ENCODE assay signal across 8 cellular contexts in the genomic region with DNA sequence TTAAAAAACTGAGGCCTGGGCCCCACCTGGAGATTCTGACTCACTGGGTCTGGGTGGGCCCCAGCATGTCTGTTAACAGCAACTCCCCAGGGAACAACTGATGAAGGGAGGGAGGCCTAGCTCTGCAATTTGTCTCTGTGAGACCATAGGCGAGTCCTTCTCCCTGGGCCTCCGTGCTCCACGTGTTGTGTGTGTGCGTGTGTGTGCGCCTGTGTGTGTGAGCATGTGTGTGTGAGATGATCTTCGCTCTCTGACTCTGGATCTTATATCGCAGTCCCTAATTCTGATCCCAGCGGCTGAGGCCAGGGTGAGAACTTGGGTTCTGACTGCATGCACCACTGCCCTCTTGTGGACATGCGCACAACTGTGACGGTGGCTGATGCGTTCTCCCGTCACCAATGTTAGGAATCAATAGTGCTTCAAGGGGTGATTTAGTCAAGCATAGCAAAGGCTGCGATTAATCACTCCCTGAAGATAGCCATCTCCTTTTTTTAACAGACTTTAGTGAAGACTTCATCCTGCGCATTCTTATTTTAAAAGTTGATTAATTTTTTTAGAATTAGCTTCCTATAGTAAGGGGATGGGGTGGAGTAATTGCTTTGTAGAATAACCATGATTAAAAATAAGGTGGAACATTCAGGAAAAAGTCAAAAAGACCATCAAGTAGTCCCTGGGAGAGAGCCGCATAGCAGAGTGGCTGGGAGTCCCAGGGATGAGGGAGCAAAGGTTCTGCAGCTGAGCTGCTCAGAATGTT.
DNase-seq lines count a peak whose midpoint lies in the region; ATAC-seq and TF ChIP-seq lines count a peak whose summit lies in the region.

No MANE protein-coding gene starts in this region.

- POLR2A ChIA-PET in naive thymus-derived CD4-positive, alpha-beta T cell (lab: Charles Lee): interaction anchor here (0.6 kb wide), 1 partner anchor 60 kb away, joined by 3 read pairs; no protein-coding TSS in a partner anchor

- H3K4me3 Mint-ChIP-seq in naive thymus-derived CD4-positive, alpha-beta T cell: peak overlapping the region in 2 of 10 donors; percentile 27 to 59
- H3K4me3 Mint-ChIP-seq in stimulated activated effector memory CD8-positive, alpha-beta T cell treated with anti-CD3 and anti-CD28 coated beads, Interleukin-12 subunit alpha, Interleukin-12 subunit beta, amount 100 ng/mL, for 72 hours: peak overlapping the region; percentile 5

- H3K27me3 ChIP-seq in naive thymus-derived CD4-positive, alpha-beta T cell (ENCODE audit: control insufficient read depth in 2 of 2, insufficient read depth in 2 of 2, low read length in 2 of 2): no peaks in the 10 kb centered on the region

- peaks cover 0 to 4% of the 10 kb centered on the region in 2 donors for H3K4me1 ChIP-seq in naive thymus-derived CD4-positive, alpha-beta T cell (ENCODE audit: control insufficient read depth in 2 of 2, insufficient read depth in 2 of 2, low read length in 2 of 2)

- TF ChIP-seq CTCF in GM20000 (IDR thresholded peaks at IDR 0.05; ENCODE audit: extremely low read depth, missing control alignments) (peak; percentile 80), epithelial cell of proximal tubule (conservative IDR thresholded peaks at IDR 0.05; ENCODE audit: low read depth, low read length) (peak; percentile 85)

- no peaks in the 10 kb centered on the region for H3K9me3 ChIP-seq in naive thymus-derived CD4-positive, alpha-beta T cell (ENCODE audit: control insufficient read depth in 2 of 3, low read length in 3 of 3)

- H3K27ac Mint-ChIP-seq in naive thymus-derived CD4-positive, alpha-beta T cell: peak overlapping the region in 5 of 9 donors; percentile 21 to 81 (median 55)
- H3K27ac Mint-ChIP-seq in stimulated activated effector memory CD8-positive, alpha-beta T cell treated with anti-CD3 and anti-CD28 coated beads, Interleukin-12 subunit alpha, Interleukin-12 subunit beta, amount 100 ng/mL, for 72 hours: peak overlapping the region; percentile 20

- no peak overlapping the region for H3K4me3 ChIP-seq in epithelial cell of proximal tubule (ENCODE audit: low read depth, low read length)
- H3K4me3 ChIP-seq in naive thymus-derived CD4-positive, alpha-beta T cell (ENCODE audit: low read length): no peak overlapping the region

- DNase-seq in CMK (ENCODE audit: low read depth) (peak; percentile 64), GM20000 (ENCODE audit: low spot score) (peak; percentile 75), HS-27A (ENCODE audit: low read depth) (peak; percentile 63), NOMO-1 treated with dmso at 0.1 percent for 144 hours (lab: John Stamatoyannopoulos, UW; ENCODE audit: unreplicated experiment) (peak; percentile 43), epithelial cell of proximal tubule (ENCODE audit: low read depth) (peak; percentile 16)
- DNase-seq in activated CD8-positive, alpha-beta memory T cell treated with anti-CD3 and anti-CD28 coated beads, Interleukin-2, amount 50 U/mL, for 1 hour (ENCODE audit: extremely low read depth): peak; percentile 55
- DNase-seq in naive thymus-derived CD4-positive, alpha-beta T cell: peak; percentile 50 to 74 (median 70)
- DNase-seq in stimulated activated effector memory CD8-positive, alpha-beta T cell treated with anti-CD3 and anti-CD28 coated beads, Interleukin-12 subunit alpha, Interleukin-12 subunit beta, amount 100 ng/mL, for 72 hours (ENCODE audit: low spot score in 2 of 2): peak; percentile 67 to 88

- H3K36me3 Mint-ChIP-seq in naive thymus-derived CD4-positive, alpha-beta T cell: no peaks in the 10 kb centered on the region
- no peaks in the 10 kb centered on the region for H3K36me3 Mint-ChIP-seq in stimulated activated effector memory CD8-positive, alpha-beta T cell treated with anti-CD3 and anti-CD28 coated beads, Interleukin-12 subunit alpha, Interleukin-12 subunit beta, amount 100 ng/mL, for 72 hours

- H3K27ac ChIP-seq in naive thymus-derived CD4-positive, alpha-beta T cell (ENCODE audit: low read depth, low read length): no peak overlapping the region

- CTCF ChIA-PET in naive thymus-derived CD4-positive, alpha-beta T cell (lab: Charles Lee): interaction anchor here (0.6 to 5.5 kb wide), 11 partner anchors 39 to 184 kb away, joined by 3 to 78 read pairs (median 3); no protein-coding TSS in a partner anchor

- peaks cover 4 to 20% (median 8%) of the 10 kb centered on the region in 7 donors for H3K4me1 Mint-ChIP-seq in naive thymus-derived CD4-positive, alpha-beta T cell
- H3K4me1 Mint-ChIP-seq in stimulated activated effector memory CD8-positive, alpha-beta T cell treated with anti-CD3 and anti-CD28 coated beads, Interleukin-12 subunit alpha, Interleukin-12 subunit beta, amount 100 ng/mL, for 72 hours: peaks cover 32% of the 10 kb centered on the region

- H3K9me3 Mint-ChIP-seq in naive thymus-derived CD4-positive, alpha-beta T cell: no peaks in the 10 kb centered on the region
- no peaks in the 10 kb centered on the region for H3K9me3 Mint-ChIP-seq in stimulated activated effector memory CD8-positive, alpha-beta T cell treated with anti-CD3 and anti-CD28 coated beads, Interleukin-12 subunit alpha, Interleukin-12 subunit beta, amount 100 ng/mL, for 72 hours

- H3K27me3 Mint-ChIP-seq in naive thymus-derived CD4-positive, alpha-beta T cell: peaks cover 0 to 11% (median 0%) of the 10 kb centered on the region in 5 donors

- ATAC-seq in naive thymus-derived CD4-positive, alpha-beta T cell: peak; percentile 96
- peak; percentile 93 for ATAC-seq in stimulated activated effector memory CD8-positive, alpha-beta T cell treated with anti-CD3 and anti-CD28 coated beads, Interleukin-12 subunit alpha, Interleukin-12 subunit beta, amount 100 ng/mL, for 72 hours

- intact Hi-C loops in naive thymus-derived CD4-positive, alpha-beta T cell (cut with micrococcal nuclease): loop anchor here (1.0 to 5.0 kb wide), 7 partner anchors 19 to 335 kb away; no protein-coding TSS in a partner anchor

- no peaks in the 10 kb centered on the region for H3K36me3 ChIP-seq in naive thymus-derived CD4-positive, alpha-beta T cell (ENCODE audit: control insufficient read depth in 2 of 3, insufficient read depth in 3 of 3, low read length in 3 of 3)

Comparison
In these comparisons a context has a peak if more than half of its experiments do, and no peak if none do; other contexts are left out.
1. DNase-seq: peak in every context shown above with its lines; median percentile 78 in stimulated activated effector memory CD8-positive, alpha-beta T cell treated with anti-CD3 and anti-CD28 coated beads, Interleukin-12 subunit alpha, Interleukin-12 subunit beta, amount 100 ng/mL, for 72 hours; 75 in GM20000; 70 in naive thymus-derived CD4-positive, alpha-beta T cell; 64 in CMK; 63 in HS-27A; 55 in activated CD8-positive, alpha-beta memory T cell treated with anti-CD3 and anti-CD28 coated beads, Interleukin-2, amount 50 U/mL, for 1 hour; 43 in NOMO-1 treated with dmso at 0.1 percent for 144 hours; 16 in epithelial cell of proximal tubule.